13 cellular contexts compared by ENCODE assay signal in genomic region chr20:10731190-10731955, GRCh38.
DNase-seq lines count a peak whose midpoint lies in the region; ATAC-seq, FAIRE-seq and TF ChIP-seq lines count a peak whose summit lies in the region.
"Had no signal": no experiment of that assay in that cellular context is flagged by ENCODE, and none has a peak within 500 bp of the region (broad histone marks: within the 10 kb centered on the region; RNA-seq: fewer than 3 reads in every experiment).

No MANE protein-coding gene starts in this region.

- DNase-seq in H54 (ENCODE audit: insufficient read length, low spot score) (peak; percentile 33), RKO (ENCODE audit: low spot score) (peak; percentile 10), epithelial cell of prostate (ENCODE audit: low read depth, low spot score) (no peak), urothelium cell line (ENCODE audit: low spot score) (peak; percentile 45), SHP77 treated with DMSO at 0.1 percent for 48 hours (lab: John Stamatoyannopoulos, UW) (no peak), NCI-H1436 (lab: John Stamatoyannopoulos, UW) (no peak)
- DNase-seq: activated CD8-positive, alpha-beta memory T cell treated with anti-CD3 and anti-CD28 coated beads, Interleukin-2, amount 10 ng/mL, durations not matched to agents 7 days and 5 days; activated naive CD4-positive, alpha-beta T cell; NCI-H69; small intestine had no signal

- FAIRE-seq in H54 (lab: Jason Lieb, UNC) (no peak), urothelium cell line (lab: Jason Lieb, UNC) (no peak)
- FAIRE-seq: small intestine had no signal

- ATAC-seq in GM18517 (IDR thresholded peaks at IDR 0.05; ENCODE audit: unreplicated experiment): no peak
- ATAC-seq: activated CD8-positive, alpha-beta memory T cell treated with anti-CD3 and anti-CD28 coated beads, Interleukin-2, amount 10 ng/mL, durations not matched to agents 7 days and 5 days; Right ventricle myocardium inferior had no signal

- no peak for TF ChIP-seq POLR2A in H54 (IDR thresholded peaks at IDR 0.05; ENCODE audit: low read depth, low read length)

- H3K27ac ChIP-seq in epithelial cell of prostate: peak overlapping the region; percentile 87
- H3K27ac ChIP-seq: esophagus muscularis mucosa had no signal

Comparison
In these comparisons a context has a peak if more than half of its experiments do, and no peak if none do; other contexts are left out.
1. DNase-seq: peak in H54 (single experiment), RKO (single experiment) and urothelium cell line (single experiment); none in epithelial cell of prostate (single experiment), SHP77 treated with DMSO at 0.1 percent for 48 hours (single experiment) and NCI-H1436 (single experiment).